ENCODE assay signal across 13 cellular contexts in the genomic region with DNA sequence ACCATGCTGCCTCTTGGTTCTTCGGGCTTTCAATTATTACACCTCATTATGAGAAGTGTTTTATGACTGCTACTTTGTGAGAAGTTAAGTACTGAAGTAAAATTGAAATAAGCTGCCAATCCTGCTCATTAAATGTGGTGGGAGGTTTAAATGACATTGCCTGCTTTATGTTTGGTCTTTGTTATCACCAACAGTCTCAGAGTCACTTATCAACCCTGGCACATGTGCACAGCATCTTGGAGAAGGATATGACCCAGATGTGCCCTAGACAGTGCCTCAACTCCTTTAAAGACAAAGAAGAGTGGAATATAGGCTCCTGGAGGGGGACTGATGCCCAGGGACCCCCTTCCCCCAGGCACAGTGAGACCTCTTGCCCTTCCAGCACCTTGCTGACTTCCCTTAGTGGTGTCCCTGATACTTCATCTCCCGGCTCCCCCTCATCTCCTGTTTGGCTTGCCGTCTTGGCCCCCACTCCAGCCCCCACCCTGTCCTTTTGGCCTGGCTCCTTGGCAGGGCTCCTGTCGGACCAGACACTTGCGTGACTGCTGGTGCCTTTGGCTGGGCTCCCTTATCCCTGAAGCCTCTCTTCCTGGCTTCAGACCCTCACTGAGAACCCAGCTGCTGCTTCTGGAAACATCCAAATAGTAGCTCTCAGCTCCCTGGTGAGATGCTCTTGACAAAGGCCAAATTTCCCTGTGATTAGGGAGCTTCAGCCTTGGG.
"Had no signal": no experiment of that assay in that cellular context is flagged by ENCODE, and none has a peak within 500 bp of the region (broad histone marks: within the 10 kb centered on the region; RNA-seq: fewer than 3 reads in every experiment).

No MANE protein-coding gene starts in this region.

- H3K9me3 ChIP-seq: left lung, right lobe of liver, spleen had no signal

- ATAC-seq: esophagus mucosa; left lung; stimulated activated naive B cell treated with anti-CD40 and anti-IgM and Interleukin-4, amounts not matched to agents 10 μg/mL and 1 μg/mL and 100 μg/mL, for 72 hours had no signal

- H3K36me3 ChIP-seq: right lobe of liver had no signal

- H3K27me3 ChIP-seq: dorsolateral prefrontal cortex, left lung, right lobe of liver, spleen had no signal

- DNase-seq: activated CD4-positive, alpha-beta memory T cell treated with anti-CD3 and anti-CD28 coated beads for 36 hours; activated gamma-delta T cell treated with Interleukin-2 at 50 U/mL for 16 hours; activated naive CD8-positive, alpha-beta T cell treated with anti-CD3 and anti-CD28 coated beads for 36 hours; activated T-cell treated with anti-CD3 and anti-CD28 coated beads, Interleukin-2, amount 50 U/mL, for 48 hours; dorsolateral prefrontal cortex; left lung; right lobe of liver; spleen; stimulated activated CD4-positive, alpha-beta T cell treated with anti-CD3 and anti-CD28 coated beads, Interleukin-1b, Interleukin-23, amount 100 ng/mL, for 48 hours; stimulated activated naive B cell treated with anti-CD40 and anti-IgM and Interleukin-4, amounts not matched to agents 10 μg/mL and 1 μg/mL and 100 μg/mL, for 72 hours; SW 1271; trophoblast cell had no signal

- H3K27ac ChIP-seq: left lung, right lobe of liver, spleen had no signal

- H3K4me3 ChIP-seq: dorsolateral prefrontal cortex, left lung, right lobe of liver, spleen had no signal
